In the genomic region with DNA sequence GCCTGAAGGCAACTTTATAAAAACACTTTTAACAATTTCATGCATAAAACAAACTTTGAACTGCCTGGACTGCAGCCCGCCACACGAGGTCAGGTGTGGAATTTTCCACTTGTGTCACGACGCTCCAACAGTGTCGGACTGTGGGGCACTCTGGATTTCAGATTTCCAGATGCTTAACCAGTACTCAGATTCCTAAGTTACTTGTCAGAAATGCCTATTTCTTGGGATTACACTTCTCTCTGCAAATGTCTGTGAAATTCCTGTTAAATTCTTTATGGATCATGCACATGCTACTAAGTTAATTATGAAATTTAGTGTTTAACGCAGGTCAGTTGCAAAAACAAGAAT, we compare ENCODE assay signal across 1 cellular context.
TF ChIP-seq lines count a peak whose summit lies in the region.

No MANE protein-coding gene starts in this region.

TF ChIP-seq in H1, 55 proteins besides CTCF, POLR2A, EP300 and RAD21:
- TF ChIP-seq RBBP5 (IDR thresholded peaks at IDR 0.05; ENCODE audit: borderline replicate concordance, low read depth, low read length) (no peak), TEAD4 (IDR thresholded peaks at IDR 0.05; ENCODE audit: low read depth, low read length) (no peak), POLR2AphosphoS5 (IDR thresholded peaks at IDR 0.05; ENCODE audit: low read depth, low read length) (no peak), HDAC6 (IDR thresholded peaks at IDR 0.05; ENCODE audit: low read depth, low read length) (no peak), BCL11A (IDR thresholded peaks at IDR 0.05; ENCODE audit: low read depth in 2 of 2, low read length in 2 of 2) (no peak), CHD1 (IDR thresholded peaks at IDR 0.05; ENCODE audit: low read depth, low read length) (no peak), CBX5 (IDR thresholded peaks at IDR 0.05; ENCODE audit: low read depth, low read length) (no peak), RNF2 (IDR thresholded peaks at IDR 0.05; ENCODE audit: borderline replicate concordance, low read depth, low read length, missing control alignments, poor library complexity, severe bottlenecking) (no peak), MAFK (IDR thresholded peaks at IDR 0.05; ENCODE audit: low read depth, low read length) (no peak)
- TF ChIP-seq, protein P1, sequence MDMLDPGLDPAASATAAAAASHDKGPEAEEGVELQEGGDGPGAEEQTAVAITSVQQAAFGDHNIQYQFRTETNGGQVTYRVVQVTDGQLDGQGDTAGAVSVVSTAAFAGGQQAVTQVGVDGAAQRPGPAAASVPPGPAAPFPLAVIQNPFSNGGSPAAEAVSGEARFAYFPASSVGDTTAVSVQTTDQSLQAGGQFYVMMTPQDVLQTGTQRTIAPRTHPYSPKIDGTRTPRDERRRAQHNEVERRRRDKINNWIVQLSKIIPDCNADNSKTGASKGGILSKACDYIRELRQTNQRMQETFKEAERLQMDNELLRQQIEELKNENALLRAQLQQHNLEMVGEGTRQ (IDR thresholded peaks at IDR 0.05; ENCODE audit: low read length), result no peak
- TF ChIP-seq, protein P2, sequence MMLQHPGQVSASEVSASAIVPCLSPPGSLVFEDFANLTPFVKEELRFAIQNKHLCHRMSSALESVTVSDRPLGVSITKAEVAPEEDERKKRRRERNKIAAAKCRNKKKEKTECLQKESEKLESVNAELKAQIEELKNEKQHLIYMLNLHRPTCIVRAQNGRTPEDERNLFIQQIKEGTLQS (IDR thresholded peaks at IDR 0.05; ENCODE audit: insufficient read depth, low read depth, low read length), result no peak
